12 cellular contexts compared by ENCODE assay signal in genomic region chr6:53527249-53527765, GRCh38. TPM values are rescaled to one million over a fixed set of nuclear protein-coding genes. Genes with fewer than 3 reads are reported as not detected.
DNase-seq lines count a peak whose midpoint lies in the region; ATAC-seq and TF ChIP-seq lines count a peak whose summit lies in the region.
"Had no signal": no experiment of that assay in that cellular context is flagged by ENCODE, and none has a peak within 500 bp of the region (broad histone marks: within the 10 kb centered on the region; RNA-seq: fewer than 3 reads in every experiment).

No MANE protein-coding gene starts in this region.

- peaks cover 28% of the 10 kb centered on the region for H3K4me1 Mint-ChIP-seq in endothelial cell (ENCODE audit: unreplicated experiment)

- peaks cover 93% of the 10 kb centered on the region for H3K4me1 ChIP-seq in left ventricle myocardium inferior
- peaks cover 72% of the 10 kb centered on the region for H3K4me1 ChIP-seq in iPS-20b (ENCODE audit: insufficient read depth, low read length)
- H3K4me1 ChIP-seq: ascending aorta had no signal

- H3K4me3 ChIP-seq in left ventricle myocardium inferior, result no peak overlapping the region
- peak overlapping the region; percentile 11; the same call in 1 of the 2 replicates for H3K4me3 ChIP-seq in iPS-20b (ENCODE audit: low read length)
- H3K4me3 ChIP-seq: ascending aorta had no signal

- H3K4me3 Mint-ChIP-seq in endothelial cell (ENCODE audit: unreplicated experiment), result no peak overlapping the region
- H3K4me3 Mint-ChIP-seq: activated CD4-positive, alpha-beta T cell treated with anti-CD3 and anti-CD28 coated beads, Interleukin-2, amount 10 ng/mL, durations not matched to agents 24 days and 14 days; activated naive CD4-positive, alpha-beta T cell treated with anti-CD3 and anti-CD28 coated beads, Interleukin-2, amount 10 ng/mL, durations not matched to agents 7 days and 5 days had no signal

- no peaks in the 10 kb centered on the region for H3K36me3 Mint-ChIP-seq in endothelial cell (ENCODE audit: low read depth, unreplicated experiment)
- H3K36me3 Mint-ChIP-seq: activated naive CD4-positive, alpha-beta T cell treated with anti-CD3 and anti-CD28 coated beads, Interleukin-2, amount 10 ng/mL, durations not matched to agents 7 days and 5 days had no signal

- H3K27ac ChIP-seq in left ventricle myocardium inferior (replicated peaks), result peak overlapping the region; percentile 10
- no peak overlapping the region for H3K27ac ChIP-seq in iPS-20b (ENCODE audit: low read length)
- H3K27ac ChIP-seq: ascending aorta had no signal

- intact Hi-C loops in left ventricle myocardium inferior (cut with micrococcal nuclease) (no loop called here), cardiac septum (cut with DNase I) (no loop called here)

- no peak for ATAC-seq in GM21447 (IDR thresholded peaks at IDR 0.05; ENCODE audit: unreplicated experiment)

- H3K27ac Mint-ChIP-seq in endothelial cell (ENCODE audit: unreplicated experiment), result no peak overlapping the region
- H3K27ac Mint-ChIP-seq: activated CD4-positive, alpha-beta T cell treated with anti-CD3 and anti-CD28 coated beads, Interleukin-2, amount 10 ng/mL, durations not matched to agents 24 days and 14 days; activated naive CD4-positive, alpha-beta T cell treated with anti-CD3 and anti-CD28 coated beads, Interleukin-2, amount 10 ng/mL, durations not matched to agents 7 days and 5 days had no signal

- H3K36me3 ChIP-seq in left ventricle myocardium inferior (no peaks in the 10 kb centered on the region), iPS-20b (ENCODE audit: insufficient read depth, low read depth, low read length) (0 out of 2 replicates have a peak, but pooled peaks cover 2% of the 10 kb centered on the region)
- H3K36me3 ChIP-seq: ascending aorta had no signal

- no peak overlapping the region for H3K9ac ChIP-seq in iPS-20b (ENCODE audit: low read depth, low read length)

- no peaks in the 10 kb centered on the region for H3K27me3 Mint-ChIP-seq in endothelial cell (ENCODE audit: unreplicated experiment)
- H3K27me3 Mint-ChIP-seq: activated CD4-positive, alpha-beta T cell treated with anti-CD3 and anti-CD28 coated beads, Interleukin-2, amount 10 ng/mL, durations not matched to agents 24 days and 14 days; activated naive CD4-positive, alpha-beta T cell treated with anti-CD3 and anti-CD28 coated beads, Interleukin-2, amount 10 ng/mL, durations not matched to agents 7 days and 5 days had no signal

- TF ChIP-seq CTCF in left ventricle myocardium inferior (IDR thresholded peaks at IDR 0.05; ENCODE audit: borderline replicate concordance) (no peak), endothelial cell (IDR thresholded peaks at IDR 0.05; ENCODE audit: unreplicated experiment) (no peak)

- no peaks in the 10 kb centered on the region for H3K9me3 Mint-ChIP-seq in endothelial cell (ENCODE audit: unreplicated experiment)
- H3K9me3 Mint-ChIP-seq: activated CD4-positive, alpha-beta T cell treated with anti-CD3 and anti-CD28 coated beads, Interleukin-2, amount 10 ng/mL, durations not matched to agents 24 days and 14 days; activated naive CD4-positive, alpha-beta T cell treated with anti-CD3 and anti-CD28 coated beads, Interleukin-2, amount 10 ng/mL, durations not matched to agents 7 days and 5 days had no signal

- DNase-seq in left ventricle myocardium inferior (no peak), cardiac septum (ENCODE audit: low spot score) (no peak), NCI-H510A treated with DMSO at 0.1 percent for 48 hours (lab: John Stamatoyannopoulos, UW) (peak; percentile 78), endothelial cell (ENCODE audit: low spot score) (no peak)
- no peak for DNase-seq in stimulated activated CD4-positive, alpha-beta T cell treated with anti-CD3 and anti-CD28 coated beads, Interleukin-15, amount 100 ng/mL, for 24 hours
- DNase-seq in activated CD4-positive, alpha-beta T cell treated with anti-CD3 and anti-CD28 coated beads, Interleukin-2, amount 50 U/mL, for 1 hour, result no peak
- DNase-seq: activated CD4-positive, alpha-beta T cell treated with anti-CD3 and anti-CD28 coated beads, Interleukin-2, amount 10 ng/mL, durations not matched to agents 24 days and 14 days; activated naive CD4-positive, alpha-beta T cell treated with anti-CD3 and anti-CD28 coated beads, Interleukin-2, amount 10 ng/mL, durations not matched to agents 7 days and 5 days; Caco-2 had no signal

- H3K27me3 ChIP-seq in left ventricle myocardium inferior (ENCODE audit: low read depth) (no peaks in the 10 kb centered on the region), iPS-20b (ENCODE audit: insufficient read depth, low read length) (no peaks in the 10 kb centered on the region)
- H3K27me3 ChIP-seq: ascending aorta had no signal

- H3K9me3 ChIP-seq in left ventricle myocardium inferior (replicated peaks), result no peaks in the 10 kb centered on the region
- H3K9me3 ChIP-seq in iPS-20b (ENCODE audit: insufficient read depth, low read depth, low read length), result no peaks in the 10 kb centered on the region
- H3K9me3 ChIP-seq: ascending aorta, Caco-2 had no signal

RNA-seq across cellular contexts. Expression of gene GCLC, which starts 17.6 kb away (rescaled TPM):
- total RNA-seq in left ventricle myocardium inferior (30.3 TPM), cardiac septum (33.0 TPM), endothelial cell (ENCODE audit: unreplicated experiment) (28.7 TPM)
